Comparison of ENCODE assay signal across 23 cellular contexts in genomic region chr17:13746379-13746778, GRCh38.
DNase-seq lines count a peak whose midpoint lies in the region; ATAC-seq and TF ChIP-seq lines count a peak whose summit lies in the region.
"Had no signal": no experiment of that assay in that cellular context is flagged by ENCODE, and none has a peak within 500 bp of the region (broad histone marks: within the 10 kb centered on the region; RNA-seq: fewer than 3 reads in every experiment).

No MANE protein-coding gene starts in this region.

- no peaks in the 10 kb centered on the region for H4K20me1 ChIP-seq in smooth muscle cell (ENCODE audit: low read depth)

- H3K27me3 ChIP-seq in heart left ventricle (no peaks in the 10 kb centered on the region), smooth muscle cell (ENCODE audit: low read depth) (peaks cover 13% of the 10 kb centered on the region)
- H3K27me3 ChIP-seq: Peyer's patch had no signal

- no peaks in the 10 kb centered on the region for H3K36me3 ChIP-seq in heart left ventricle
- no peaks in the 10 kb centered on the region for H3K36me3 ChIP-seq in smooth muscle cell (ENCODE audit: low read depth)
- H3K36me3 ChIP-seq: Peyer's patch had no signal

- H3K4me1 ChIP-seq in heart left ventricle (no peaks in the 10 kb centered on the region), smooth muscle cell (ENCODE audit: low read depth) (peaks cover 17% of the 10 kb centered on the region)
- H3K4me1 ChIP-seq: Peyer's patch had no signal

- no peak overlapping the region for H3K4me3 ChIP-seq in heart left ventricle
- no peak overlapping the region for H3K4me3 ChIP-seq in smooth muscle cell
- H3K4me3 ChIP-seq: Peyer's patch, SK-N-MC had no signal

- ATAC-seq in heart left ventricle: peak; percentile 91 to 95 (median 93)
- no peak for ATAC-seq in HG03571 (IDR thresholded peaks at IDR 0.05; ENCODE audit: unreplicated experiment)
- ATAC-seq in GM21723 (IDR thresholded peaks at IDR 0.05; ENCODE audit: unreplicated experiment): no peak
- ATAC-seq: CD8-positive, alpha-beta T cell; HCT116 had no signal

- H3K9me3 ChIP-seq in heart left ventricle (peaks cover 0 to 4% (median 0%) of the 10 kb centered on the region in 12 donors), smooth muscle cell (replicated peaks; ENCODE audit: low read depth) (no peaks in the 10 kb centered on the region)
- H3K9me3 ChIP-seq: Peyer's patch had no signal

- H3K27ac ChIP-seq in heart left ventricle (no peak overlapping the region), smooth muscle cell (ENCODE audit: low read depth) (peak overlapping the region; percentile 12)
- H3K27ac ChIP-seq: 22Rv1, Peyer's patch, SK-N-MC had no signal

- no peak for TF ChIP-seq POLR2A in heart left ventricle (IDR thresholded peaks at IDR 0.05)

- intact Hi-C loops in heart left ventricle (cut with DNase I): no loop called here

- no peak for TF ChIP-seq CTCF in heart left ventricle (IDR thresholded peaks at IDR 0.05)
- no peak for TF ChIP-seq CTCF in smooth muscle cell (IDR thresholded peaks at IDR 0.05; ENCODE audit: borderline replicate concordance, insufficient read depth, poor library complexity, severe bottlenecking)

- DNase-seq in SIG-M5 treated with dmso at 0.1 percent for 504 hours (lab: John Stamatoyannopoulos, UW; ENCODE audit: unreplicated experiment) (peak; percentile 8), SIG-M5 (lab: John Stamatoyannopoulos, UW) (no peak), heart left ventricle (peak; percentile 26 to 58 (median 55)), islet precursor cell (peak; percentile 88), smooth muscle cell (lab: John Stamatoyannopoulos, UW; ENCODE audit: unreplicated experiment) (no peak)
- no peak for DNase-seq in stimulated activated CD4-positive, alpha-beta T cell treated with anti-CD3 and anti-CD28 coated beads, Interleukin-4, amount 100 ng/mL, for 1 hour
- DNase-seq: ACHN; C1 segment of cervical spinal cord; CD8-positive, alpha-beta T cell; DND-41; GOT3; Kasumi-1; NCI-H1417; NCI-H1694 treated with DMSO at 0.1 percent for 48 hours; NCI-H2081 treated with DMSO at 0.1 percent for 48 hours; NCI-H2171 treated with DMSO at 0.1 percent for 48 hours; NCI-H524 treated with DMSO at 0.1 percent for 48 hours; Peyer's patch had no signal

- H3F3A ChIP-seq in smooth muscle cell (ENCODE audit: low read depth): peaks cover 21% of the 10 kb centered on the region

- H3K79me2 ChIP-seq in smooth muscle cell (ENCODE audit: low read depth): no peaks in the 10 kb centered on the region

- H2AFZ ChIP-seq in smooth muscle cell (ENCODE audit: low read depth): peak overlapping the region; percentile 78

- WGBS in heart left ventricle, 4 donors: 19 to 34% (median 21%) methylated on average over 8 of the region's 8 CpGs
- WGBS in smooth muscle cell (ENCODE audit: low lambda C conversion rate): 8% methylated on average over 8 of the region's 8 CpGs

- no peak overlapping the region for H3K9ac ChIP-seq in smooth muscle cell (ENCODE audit: low read depth)

- H3K4me2 ChIP-seq in smooth muscle cell: peak overlapping the region; percentile 80

Comparison
In these comparisons a context has a peak if more than half of its experiments do, and no peak if none do; other contexts are left out.
1. DNase-seq: peak in SIG-M5 treated with dmso at 0.1 percent for 504 hours (single experiment), heart left ventricle (5 of 5) and islet precursor cell (single experiment); none in SIG-M5 (single experiment), smooth muscle cell (single experiment) and stimulated activated CD4-positive, alpha-beta T cell treated with anti-CD3 and anti-CD28 coated beads, Interleukin-4, amount 100 ng/mL, for 1 hour (single experiment).
2. ATAC-seq: peak in heart left ventricle (4 of 4); none in HG03571 (single experiment) and GM21723 (single experiment).